Comparison of ENCODE assay signal across 7 cellular contexts in genomic region chr17:42405963-42406495, GRCh38. TPM values are rescaled to one million over a fixed set of nuclear protein-coding genes. Genes with fewer than 3 reads are reported as not detected.
DNase-seq lines count a peak whose midpoint lies in the region; ATAC-seq, FAIRE-seq and TF ChIP-seq lines count a peak whose summit lies in the region.

No MANE protein-coding gene starts in this region.

- peaks cover 19% of the 10 kb centered on the region for H3K4me1 Mint-ChIP-seq in activated CD4-positive, alpha-beta T cell treated with anti-CD3 and anti-CD28 coated beads for 36 hours
- peaks cover 6% of the 10 kb centered on the region for H3K4me1 Mint-ChIP-seq in central memory CD8-positive, alpha-beta T cell

- no peak overlapping the region for H3K4me3 Mint-ChIP-seq in activated CD4-positive, alpha-beta T cell treated with anti-CD3 and anti-CD28 coated beads for 36 hours
- H3K4me3 Mint-ChIP-seq in central memory CD8-positive, alpha-beta T cell = no peak overlapping the region

- intact Hi-C loops in activated CD4-positive, alpha-beta T cell treated with anti-CD3 and anti-CD28 coated beads for 36 hours (cut with DNase I, micrococcal nuclease) = loop anchor here (1.0 to 5.0 kb wide), 8 partner anchors 84 to 439 kb away; partner anchors contain the start of gene CNP (in 1 of the 2)

- H3K9me3 ChIP-seq in liver (ENCODE audit: control insufficient read depth in 4 of 4, low read length in 3 of 4) = no peaks in the 10 kb centered on the region

- H3K36me3 Mint-ChIP-seq in activated CD4-positive, alpha-beta T cell treated with anti-CD3 and anti-CD28 coated beads for 36 hours (ENCODE audit: low read depth) = no peaks in the 10 kb centered on the region
- H3K36me3 Mint-ChIP-seq in central memory CD8-positive, alpha-beta T cell (ENCODE audit: insufficient read depth) = no peaks in the 10 kb centered on the region

- H3K9me3 Mint-ChIP-seq in activated CD4-positive, alpha-beta T cell treated with anti-CD3 and anti-CD28 coated beads for 36 hours (ENCODE audit: low read depth) = no peaks in the 10 kb centered on the region
- H3K9me3 Mint-ChIP-seq in central memory CD8-positive, alpha-beta T cell = no peaks in the 10 kb centered on the region

- POLR2A ChIA-PET in activated CD4-positive, alpha-beta T cell treated with anti-CD3 and anti-CD28 coated beads for 36 hours (lab: Charles Lee) = interaction anchor here (0.5 to 1.4 kb wide), 5 partner anchors 9 to 274 kb away, joined by 3 to 5 read pairs (median 4); no protein-coding TSS in a partner anchor

- no peaks in the 10 kb centered on the region for H3K36me3 ChIP-seq in liver (ENCODE audit: control insufficient read depth in 4 of 4, insufficient read depth in 3 of 4, low read depth in 1 of 4, low read length in 3 of 4)

- H3K4me1 ChIP-seq in liver (ENCODE audit: control insufficient read depth in 4 of 4, insufficient read depth in 4 of 4, low read length in 3 of 4) = peaks cover 0 to 2% (median 1%) of the 10 kb centered on the region in 4 donors

- no peak overlapping the region for H3K27ac Mint-ChIP-seq in activated CD4-positive, alpha-beta T cell treated with anti-CD3 and anti-CD28 coated beads for 36 hours
- H3K27ac Mint-ChIP-seq in central memory CD8-positive, alpha-beta T cell (ENCODE audit: low read depth) = no peak overlapping the region

- TF ChIP-seq CTCF in liver (IDR thresholded peaks at IDR 0.05; ENCODE audit: low read depth, low read length, missing input control) = peak; percentile 87

- CTCF ChIA-PET in activated CD4-positive, alpha-beta T cell treated with anti-CD3 and anti-CD28 coated beads for 36 hours (lab: Charles Lee) = interaction anchor here (0.6 to 9.9 kb wide), 27 partner anchors 9 to 1936 kb away, joined by 3 to 228 read pairs (median 4); partner anchors contain the start of genes CAVIN1, GHDC, NAGLU and STAT3

- H3K4me3 ChIP-seq in liver (ENCODE audit: low read depth in 1 of 3, low read length in 3 of 3) = no peak overlapping the region

- DNase-seq in GM12891 (ENCODE audit: insufficient read length, low spot score) (peak; percentile 70), NCI-H2227 (lab: John Stamatoyannopoulos, UW; ENCODE audit: unreplicated experiment) (peak; percentile 71)
- DNase-seq in activated CD4-positive, alpha-beta T cell treated with anti-CD3 and anti-CD28 coated beads for 36 hours = peak; percentile 91
- peak; percentile 65 to 81 for DNase-seq in central memory CD8-positive, alpha-beta T cell (ENCODE audit: low spot score in 2 of 2)
- DNase-seq in stimulated activated CD4-positive, alpha-beta T cell treated with anti-CD3 and anti-CD28 coated beads, Interleukin-4, amount 100 ng/mL, for 48 hours (ENCODE audit: low read depth in 2 of 2) = peak; percentile 71 to 82

- H3K27ac ChIP-seq in liver (ENCODE audit: low read depth in 1 of 2, low read length in 2 of 2) = no peak overlapping the region

- ATAC-seq in activated CD4-positive, alpha-beta T cell treated with anti-CD3 and anti-CD28 coated beads for 36 hours = peak; percentile 69
- ATAC-seq in central memory CD8-positive, alpha-beta T cell (replicated peaks; ENCODE audit: extremely low read depth, poor library complexity, severe bottlenecking) = peak; percentile 67
- no peak for ATAC-seq in HG03139 (IDR thresholded peaks at IDR 0.05; ENCODE audit: unreplicated experiment)

- no peak for TF ChIP-seq POLR2A in GM12891 (IDR thresholded peaks at IDR 0.05; ENCODE audit: low read depth, low read length)

- 30% methylated on average over 26 of the region's 26 CpGs for WGBS in liver

- peak; percentile 95 for TF ChIP-seq RAD21 in liver (IDR thresholded peaks at IDR 0.05)

- H3K9ac ChIP-seq in liver (ENCODE audit: low read depth in 1 of 2, low read length in 2 of 2) = no peak overlapping the region

- FAIRE-seq in GM12891 (lab: Jason Lieb, UNC) = peak; percentile 63

- H3K27me3 ChIP-seq in liver (ENCODE audit: control insufficient read depth in 4 of 4, insufficient read depth in 4 of 4, low read length in 3 of 4) = no peaks in the 10 kb centered on the region

- H3K27me3 Mint-ChIP-seq in activated CD4-positive, alpha-beta T cell treated with anti-CD3 and anti-CD28 coated beads for 36 hours = no peaks in the 10 kb centered on the region
- no peaks in the 10 kb centered on the region for H3K27me3 Mint-ChIP-seq in central memory CD8-positive, alpha-beta T cell

TF ChIP-seq in GM12891, 5 proteins besides CTCF, POLR2A, EP300 and RAD21:
- TF ChIP-seq TAF1 (IDR thresholded peaks at IDR 0.05; ENCODE audit: low read depth, low read length) (no peak), POLR2AphosphoS5 (IDR thresholded peaks at IDR 0.05; ENCODE audit: low read depth, low read length) (no peak), PAX5 (IDR thresholded peaks at IDR 0.05; ENCODE audit: insufficient read depth, low read length, severe bottlenecking) (no peak), POU2F2 (IDR thresholded peaks at IDR 0.05; ENCODE audit: low read depth, low read length) (no peak), SPI1 (IDR thresholded peaks at IDR 0.05; ENCODE audit: low read depth, low read length) (no peak)

TF ChIP-seq in liver, 16 proteins besides CTCF, POLR2A, EP300 and RAD21:
- TF ChIP-seq HNF4A (conservative IDR thresholded peaks at IDR 0.05) (no peak), SP1 (IDR thresholded peaks at IDR 0.05) (no peak), NR2F2 (IDR thresholded peaks at IDR 0.05) (no peak), FOXA2 (IDR thresholded peaks at IDR 0.05) (no peak), RXRA (IDR thresholded peaks at IDR 0.05) (no peak), REST (IDR thresholded peaks at IDR 0.05) (no peak), MAX (IDR thresholded peaks at IDR 0.05) (no peak), JUND (IDR thresholded peaks at IDR 0.05) (no peak), ZBTB33 (IDR thresholded peaks at IDR 0.05) (no peak)

RNA-seq across cellular contexts. Expression of gene CAVIN1, which starts 17.0 kb away (rescaled TPM):
- polyA plus RNA-seq in GM12891 (2012; ENCODE audit: low read depth, missing spikeins) = 2.0 TPM
- 1 to 10 TPM; 4.2 to 4.4 TPM for total RNA-seq in activated CD4-positive, alpha-beta T cell treated with anti-CD3 and anti-CD28 coated beads for 36 hours
- 10 to 100 TPM in 1 of 2 donors, 1 to 10 TPM in 1; 6.7 to 22.2 TPM for total RNA-seq in liver
- polyA plus RNA-seq in liver = 10 to 100 TPM in 1 of 2 donors, 1 to 10 TPM in 1; 6.5 to 27.0 TPM

RNA-seq across cellular contexts. Expression of gene STAT3, which starts 17.8 kb away (rescaled TPM):
- polyA plus RNA-seq in GM12891 (2012; ENCODE audit: low read depth, missing spikeins) = 47.8 TPM
- total RNA-seq in activated CD4-positive, alpha-beta T cell treated with anti-CD3 and anti-CD28 coated beads for 36 hours = 100 to 1,000 TPM; 332 to 345 TPM
- total RNA-seq in liver = 100 to 1,000 TPM in 1 of 2 donors, 10 to 100 TPM in 1; 68.7 to 301 TPM
- polyA plus RNA-seq in liver = 100 to 1,000 TPM; 104 to 123 TPM

RNA-seq across cellular contexts. Expression of gene ATP6V0A1, which starts 52.6 kb away (rescaled TPM):
- polyA plus RNA-seq in GM12891 (2012; ENCODE audit: low read depth, missing spikeins) = 27.1 TPM
- 10 to 100 TPM; 13.3 to 15.9 TPM for total RNA-seq in activated CD4-positive, alpha-beta T cell treated with anti-CD3 and anti-CD28 coated beads for 36 hours
- total RNA-seq in liver = 10 to 100 TPM; 52.5 to 94.6 TPM
- 10 to 100 TPM; 31.5 to 37.9 TPM for polyA plus RNA-seq in liver
